ENCODE assay signal across 9 cellular contexts in the genomic region with DNA sequence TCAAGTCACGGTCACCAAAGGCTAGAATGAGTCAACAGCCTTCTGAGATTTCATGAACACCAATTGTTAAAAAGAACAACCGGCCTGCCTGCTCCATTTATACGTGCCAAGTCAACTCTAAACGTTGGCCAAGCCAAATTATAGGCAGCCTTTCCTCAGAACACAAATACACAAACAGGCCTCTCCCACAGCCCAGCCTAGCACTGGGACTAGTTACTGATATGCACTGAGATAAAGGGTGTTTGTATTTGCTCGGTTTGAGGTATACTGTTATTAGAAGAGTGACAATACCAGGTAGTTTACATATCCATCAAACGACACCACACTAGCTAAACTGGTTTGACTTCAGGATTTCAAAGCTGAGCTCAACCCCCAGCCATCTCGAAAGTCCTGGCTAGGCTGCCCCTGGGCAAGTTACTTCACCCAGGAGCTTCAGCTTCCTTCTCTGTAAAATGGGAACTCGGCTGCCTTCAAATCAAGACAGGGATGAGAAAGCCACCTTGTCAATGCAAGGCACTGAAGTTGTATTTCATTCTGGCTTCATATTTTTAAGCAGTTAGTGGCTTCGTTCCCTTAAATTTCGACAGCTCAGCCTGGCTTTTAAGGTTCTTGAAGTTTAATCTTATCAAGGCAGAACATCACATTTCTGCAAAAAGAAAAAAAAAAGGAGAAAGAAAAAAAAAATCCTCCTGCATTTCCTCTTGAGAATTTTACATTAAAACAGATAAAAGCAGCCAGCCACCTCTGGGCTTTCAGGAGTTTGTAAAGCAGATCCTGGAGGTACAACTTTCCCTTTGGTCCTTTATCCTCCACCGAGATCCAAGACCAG. TPM values are rescaled to one million over a fixed set of nuclear protein-coding genes. Genes with fewer than 3 reads are reported as not detected.
DNase-seq lines count a peak whose midpoint lies in the region; ATAC-seq, FAIRE-seq and TF ChIP-seq lines count a peak whose summit lies in the region.
"Had no signal": no experiment of that assay in that cellular context is flagged by ENCODE, and none has a peak within 500 bp of the region (broad histone marks: within the 10 kb centered on the region; RNA-seq: fewer than 3 reads in every experiment).

No MANE protein-coding gene starts in this region.

- SMC1A ChIA-PET in GM12878 (lab: Charles Lee; ENCODE audit: uncharacterized antibody, unreplicated experiment): interaction anchor here (0.6 to 2.2 kb wide), 17 partner anchors 12 to 1332 kb away, joined by 3 to 12 read pairs (median 4); no protein-coding TSS in a partner anchor

- intact Hi-C loops in CD4-positive, alpha-beta memory T cell (cut with micrococcal nuclease): no loop called here
- intact Hi-C loops in GM12878 (cut with micrococcal nuclease; ENCODE audit: unreplicated experiment): no loop called here

- peaks cover 57 to 89% (median 65%) of the 10 kb centered on the region in 4 donors for H3K4me1 Mint-ChIP-seq in CD4-positive, alpha-beta memory T cell

- in situ Hi-C loops in GM12878 (cut with MboI): no loop called here

- RAD21 ChIA-PET in GM12878 (lab: Charles Lee; ENCODE audit: unreplicated experiment): interaction anchor here (0.6 to 5.3 kb wide), 13 partner anchors 27 to 615 kb away, joined by 3 to 31 read pairs (median 4); no protein-coding TSS in a partner anchor

- no peaks in the 10 kb centered on the region for H3K9me3 ChIP-seq in CD4-positive, alpha-beta memory T cell (ENCODE audit: control insufficient read depth in 1 of 2, low read length in 2 of 2)
- H3K9me3 ChIP-seq in GM12878 (replicated peaks; ENCODE audit: control insufficient read depth, insufficient read depth, low read length) (no peaks in the 10 kb centered on the region), mucosa of rectum (ENCODE audit: control insufficient read depth in 2 of 2, low read length in 2 of 2) (no peaks in the 10 kb centered on the region), Karpas-422 (ENCODE audit: low read length) (no peaks in the 10 kb centered on the region)

- TF ChIP-seq CTCF in GM12878 (IDR thresholded peaks at IDR 0.05 in 2 of 3, conservative IDR thresholded peaks at IDR 0.05 in 1 of 3; ENCODE audit: control insufficient read depth in 2 of 3, extremely low read depth in 1 of 3, insufficient read depth in 1 of 3, low read depth in 3 of 3, low read length in 3 of 3): no peak

- WGBS in GM12878 (ENCODE audit: insufficient coverage, insufficient replicate concordance, low lambda C conversion rate, missing lambda C conversion rate): 33% methylated on average over 11 of the region's 11 CpGs

- TF ChIP-seq EP300 in GM12878 (IDR thresholded peaks at IDR 0.05; ENCODE audit: borderline replicate concordance in 1 of 2, control insufficient read depth in 1 of 2, low read depth in 2 of 2, low read length in 2 of 2): no peak

- peaks cover 73% of the 10 kb centered on the region for H3K4me1 ChIP-seq in CD4-positive, alpha-beta memory T cell (ENCODE audit: insufficient read depth, low read length)
- H3K4me1 ChIP-seq in GM12878 (ENCODE audit: control insufficient read depth, insufficient read depth, low read length): peaks cover 15% of the 10 kb centered on the region
- peaks cover 65 to 67% of the 10 kb centered on the region in 2 donors for H3K4me1 ChIP-seq in mucosa of rectum (ENCODE audit: control insufficient read depth in 2 of 2, insufficient read depth in 2 of 2, low read length in 2 of 2)
- H3K4me1 ChIP-seq in Karpas-422 (ENCODE audit: low read length): peaks cover 34% of the 10 kb centered on the region

- CTCF ChIA-PET in CD4-positive, alpha-beta memory T cell (lab: Charles Lee; ENCODE audit: partially characterized antibody): interaction anchor here (1.0 to 2.5 kb wide), 6 partner anchors 12 to 517 kb away, joined by 3 to 6 read pairs (median 4); no protein-coding TSS in a partner anchor
- CTCF ChIA-PET in GM12878 (lab: Yijun Ruan, JAX): interaction anchor here (0.6 to 2.1 kb wide), 7 partner anchors 53 to 518 kb away, joined by 3 to 10 read pairs (median 5); no protein-coding TSS in a partner anchor

- no peak for DNase-seq in CD4-positive, alpha-beta memory T cell
- DNase-seq in LoVo (ENCODE audit: low spot score): peak; percentile 69
- DNase-seq in GM12878 (ENCODE audit: low read depth, low spot score): no peak
- DNase-seq in Karpas-422: no peak
- no peak for DNase-seq in glomerular visceral epithelial cell (ENCODE audit: extremely low spot score)
- DNase-seq: activated CD8-positive, alpha-beta memory T cell treated with anti-CD3 and anti-CD28 coated beads, Interleukin-2, amount 50 U/mL, for 4 hours had no signal

- H3K9me3 Mint-ChIP-seq in CD4-positive, alpha-beta memory T cell: peaks cover 0 to 3% (median 0%) of the 10 kb centered on the region in 8 donors

- no peaks in the 10 kb centered on the region for H3K27me3 ChIP-seq in CD4-positive, alpha-beta memory T cell (ENCODE audit: insufficient read depth, low read length)
- H3K27me3 ChIP-seq in GM12878 (replicated peaks in 1 of 2; ENCODE audit: control insufficient read depth in 2 of 2, insufficient read depth in 2 of 2, low read length in 1 of 2): no peaks in the 10 kb centered on the region
- no peaks in the 10 kb centered on the region for H3K27me3 ChIP-seq in mucosa of rectum (ENCODE audit: control insufficient read depth in 2 of 2, insufficient read depth in 2 of 2, low read length in 2 of 2)
- H3K27me3 ChIP-seq in Karpas-422 (ENCODE audit: low read length): no peaks in the 10 kb centered on the region

- TSS peak; percentile 36 for BruUV-seq in GM12878 (replicated peaks; lab: Mats Ljungman, UMichigan)

- H2AFZ ChIP-seq in GM12878 (ENCODE audit: control insufficient read depth, low read depth, low read length) (no peak overlapping the region), Karpas-422 (ENCODE audit: low read length) (no peak overlapping the region)

- ATAC-seq in GM12878: no peak
- no peak for ATAC-seq in GM21423 (IDR thresholded peaks at IDR 0.05; ENCODE audit: unreplicated experiment)
- no peak for ATAC-seq in HG02973 (IDR thresholded peaks at IDR 0.05; ENCODE audit: unreplicated experiment)

- peak overlapping the region; percentile 22 to 87 (median 72) for H3K4me3 Mint-ChIP-seq in CD4-positive, alpha-beta memory T cell

- peak overlapping the region; percentile 18 for H3K9ac ChIP-seq in GM12878 (ENCODE audit: control insufficient read depth, insufficient read depth, low read length)
- H3K9ac ChIP-seq in mucosa of rectum (ENCODE audit: low read depth in 1 of 2, low read length in 2 of 2): peak overlapping the region; percentile 29 to 56
- no peak overlapping the region for H3K9ac ChIP-seq in Karpas-422 (ENCODE audit: low read length)

- H3K79me2 ChIP-seq in GM12878 (ENCODE audit: control insufficient read depth, insufficient read depth, low read length) (peaks cover 60% of the 10 kb centered on the region), Karpas-422 (ENCODE audit: low read length) (0 out of 2 replicates have a peak, but pooled peaks cover 3% of the 10 kb centered on the region)

- H3K4me3 ChIP-seq in CD4-positive, alpha-beta memory T cell (ENCODE audit: low read length in 2 of 2): no peak overlapping the region
- H3K4me3 ChIP-seq in GM12878: peak overlapping the region; percentile 42; the same call in 1 of the 2 replicates
- H3K4me3 ChIP-seq in mucosa of rectum (ENCODE audit: low read length in 2 of 2): peak overlapping the region in 1 of 2 donors; percentile 92
- H3K4me3 ChIP-seq in Karpas-422 (ENCODE audit: low read length): no peak overlapping the region

- TF ChIP-seq RAD21 in GM12878 (IDR thresholded peaks at IDR 0.05; ENCODE audit: insufficient read depth, low read depth, low read length): no peak

- H3K36me3 Mint-ChIP-seq in CD4-positive, alpha-beta memory T cell: peaks cover 29 to 66% of the 10 kb centered on the region in 2 donors

- FAIRE-seq in GM12878 (lab: Jason Lieb, UNC): no peak

- H4K20me1 ChIP-seq in GM12878 (ENCODE audit: control insufficient read depth, insufficient read depth) (peaks cover 8% of the 10 kb centered on the region; the same call in 1 of the 2 replicates), Karpas-422 (ENCODE audit: insufficient read depth, low read depth, low read length) (peaks cover 66% of the 10 kb centered on the region)

- no peak for TF ChIP-seq POLR2A in GM12878 (IDR thresholded peaks at IDR 0.05; ENCODE audit: low read depth, low read length)

- H3K27ac ChIP-seq in CD4-positive, alpha-beta memory T cell (ENCODE audit: low read depth, low read length): no peak overlapping the region
- H3K27ac ChIP-seq in GM12878 (ENCODE audit: control insufficient read depth, insufficient read depth): no peak overlapping the region
- peak overlapping the region; percentile 43 to 63 for H3K27ac ChIP-seq in mucosa of rectum (ENCODE audit: low read depth in 2 of 2, low read length in 2 of 2)
- H3K27ac ChIP-seq in Karpas-422 (ENCODE audit: low read length): no peak overlapping the region

- no peaks in the 10 kb centered on the region for H3K9me2 ChIP-seq in Karpas-422 (replicated peaks; ENCODE audit: insufficient read depth, low read length)

- peaks cover 14% of the 10 kb centered on the region for H3K36me3 ChIP-seq in CD4-positive, alpha-beta memory T cell (ENCODE audit: insufficient read depth, low read length)
- H3K36me3 ChIP-seq in GM12878 (ENCODE audit: control insufficient read depth in 2 of 2, insufficient read depth in 2 of 2, low read length in 1 of 2) (peaks cover 0 to 22% of the 10 kb centered on the region in 2 experiments; a peak in 2 of 4 replicates), mucosa of rectum (ENCODE audit: control insufficient read depth in 2 of 2, insufficient read depth in 2 of 2, low read length in 2 of 2) (peaks cover 0 to 18% of the 10 kb centered on the region in 2 donors), Karpas-422 (ENCODE audit: insufficient read depth, low read length) (peaks cover 42% of the 10 kb centered on the region)

- H3K4me2 ChIP-seq in GM12878 (ENCODE audit: control insufficient read depth, insufficient read depth): peak overlapping the region; percentile 72
- H3K4me2 ChIP-seq in Karpas-422 (ENCODE audit: low read depth, low read length, poor library complexity, severe bottlenecking): no peak overlapping the region

- H3K27ac Mint-ChIP-seq in CD4-positive, alpha-beta memory T cell: peak overlapping the region in 6 of 7 donors; percentile 19 to 90 (median 61)

- POLR2A ChIA-PET in CD4-positive, alpha-beta memory T cell (lab: Charles Lee; ENCODE audit: partially characterized antibody): interaction anchor here (0.7 to 10.4 kb wide), 9 partner anchors 5 to 631 kb away, joined by 4 to 285 read pairs (median 4); no protein-coding TSS in a partner anchor
- POLR2A ChIA-PET in GM12878 (lab: Charles Lee): interaction anchor here (0.6 to 3.5 kb wide), 3 partner anchors 57 to 342 kb away, joined by 3 to 17 read pairs (median 6); no protein-coding TSS in a partner anchor

- peaks cover 0 to 3% of the 10 kb centered on the region in 2 donors for H3K27me3 Mint-ChIP-seq in CD4-positive, alpha-beta memory T cell

RNA-seq across cellular contexts. Expression of gene TLE3, which starts 4.0 kb away (rescaled TPM):
- total RNA-seq in CD4-positive, alpha-beta memory T cell: 100 to 1,000 TPM; 118 to 121 TPM
- 10 to 100 TPM in 1 of 2 donors, 1 to 10 TPM in 1; 3.6 to 22.1 TPM for polyA plus RNA-seq in CD4-positive, alpha-beta memory T cell
- total RNA-seq in GM12878 (2013; cell fraction: nucleolus; rRNA removed): 56.1 and 56.3 TPM in 2 replicates
- 20.3 and 21.9 TPM in 2 replicates for total RNA-seq in GM12878 (2014; rRNA removed)
- total RNA-seq in GM12878 (2014; rRNA removed; fragmentation: Illumina TruSeq; extraction: Trizol): 8.7 and 9.2 TPM in 2 replicates
- 56.3 and 65.5 TPM in 2 replicates for total RNA-seq in GM12878 (2021)
- polyA plus RNA-seq in GM12878 (2011; ENCODE audit: low read depth): 34.4 TPM
- polyA plus RNA-seq in GM12878 (2011; rRNA removed): 5.3 and 8.7 TPM in 2 replicates
- 12.5 and 15.1 TPM in 2 replicates for polyA plus RNA-seq in GM12878 (2011; cell fraction: cytosol; rRNA removed)
- 58.8 and 68.9 TPM in 2 replicates for polyA plus RNA-seq in GM12878 (2011; cell fraction: nucleus; rRNA removed)
- 27.1 and 45.9 TPM in 2 replicates for polyA plus RNA-seq in GM12878 (2012)
- polyA plus RNA-seq in GM12878 (2014; fragmentation: Illumina TruSeq; extraction: Trizol): 4.6 and 9.7 TPM in 2 replicates
- polyA plus RNA-seq in GM12878 (2014; fragmentation: Nextera tagmentation; extraction: Ambion mirVana): 1 to 10 TPM; 1.2 to 2.2 TPM
- 23.6 and 28.3 TPM in 2 replicates for polyA plus RNA-seq in GM12878 (2014; rRNA removed)
- polyA plus RNA-seq in GM12878 (2016; fragmentation: Nextera tagmentation; extraction: Ambion mirVana): 10 to 100 TPM in 1 of 2 experiments, 1 to 10 TPM in 1; 9.6 to 10.0 TPM
- 35.7 and 39.9 TPM in 2 replicates for polyA minus RNA-seq in GM12878 (2011; rRNA and poly(A)+ RNA removed)
- polyA minus RNA-seq in GM12878 (2011; cell fraction: cytosol; rRNA and poly(A)+ RNA removed): 14.1 and 25.1 TPM in 2 replicates
- polyA minus RNA-seq in GM12878 (2011; cell fraction: nucleus; rRNA and poly(A)+ RNA removed): 34.3 and 66.5 TPM in 2 replicates
- total RNA-seq in Karpas-422 (2014; rRNA removed; shearing (Covaris generic); ENCODE audit: low replicate concordance): 63.6 and 99.8 TPM in 2 replicates

Comparison
In these comparisons a context has a peak if more than half of its experiments do, and no peak if none do; other contexts are left out.
1. H3K27ac ChIP-seq: peak in mucosa of rectum (2 of 2); none in CD4-positive, alpha-beta memory T cell (single experiment), GM12878 (single experiment) and Karpas-422 (single experiment).